In the genomic region with DNA sequence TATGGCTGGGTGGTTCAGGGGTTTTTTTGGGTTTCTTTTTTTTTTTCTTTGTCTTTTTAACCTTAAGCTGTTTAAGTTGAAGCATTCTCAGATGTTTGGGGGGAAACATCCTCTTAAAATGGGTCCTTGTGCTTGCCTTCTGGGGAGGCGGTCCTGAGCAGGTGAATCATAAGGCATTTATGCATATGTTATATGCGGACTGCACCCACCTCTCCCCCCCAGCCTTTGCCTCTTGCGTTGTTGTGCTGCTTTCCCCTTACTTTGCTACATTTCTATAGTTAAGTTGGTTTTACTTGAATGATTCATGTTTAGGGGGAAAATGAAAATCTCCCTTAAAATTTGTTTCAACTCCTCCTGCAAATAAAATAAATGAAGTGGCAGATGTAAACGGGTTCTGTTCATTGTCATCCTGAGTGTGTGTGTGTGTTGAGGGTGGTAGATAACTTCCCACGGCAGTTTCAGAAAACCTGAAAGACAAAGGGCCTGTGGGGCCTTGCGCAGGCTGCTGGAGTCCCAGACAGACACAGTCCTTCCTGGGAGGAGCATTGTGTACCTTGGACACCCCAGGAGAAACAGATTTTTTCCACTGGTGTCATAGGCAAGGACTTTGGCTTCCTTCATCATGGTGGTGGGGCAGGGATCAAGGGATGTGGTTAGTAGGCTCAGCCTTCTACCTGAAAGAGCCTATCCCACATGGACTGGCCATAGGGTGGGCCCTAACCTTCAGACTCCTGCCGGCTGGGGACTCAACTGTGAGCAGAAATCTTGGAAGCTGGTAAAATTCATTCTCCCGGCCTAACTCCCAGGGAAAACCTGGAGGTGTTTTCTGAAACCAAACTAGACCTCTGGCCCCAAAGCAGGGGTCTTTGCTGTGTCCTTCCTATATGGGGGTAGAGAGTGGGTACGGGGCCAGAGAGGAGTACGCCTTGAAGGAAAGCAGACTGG, we compare ENCODE assay signal across 9 cellular contexts. TPM values are rescaled to one million over a fixed set of nuclear protein-coding genes. Genes with fewer than 3 reads are reported as not detected.
DNase-seq lines count a peak whose midpoint lies in the region; ATAC-seq, FAIRE-seq and TF ChIP-seq lines count a peak whose summit lies in the region.
"Had no signal": no experiment of that assay in that cellular context is flagged by ENCODE, and none has a peak within 500 bp of the region (broad histone marks: within the 10 kb centered on the region; RNA-seq: fewer than 3 reads in every experiment).

No MANE protein-coding gene starts in this region.

- no peak for ATAC-seq in naive B cell (ENCODE audit: low read depth in 2 of 2)
- ATAC-seq in upper lobe of right lung, result no peak
- no peak for ATAC-seq in HG03095 (IDR thresholded peaks at IDR 0.05; ENCODE audit: unreplicated experiment)

- peaks cover 23% of the 10 kb centered on the region for H3K4me1 ChIP-seq in astrocyte (ENCODE audit: insufficient read depth, low read length)
- H3K4me1 ChIP-seq in upper lobe of right lung, result peaks cover 21% of the 10 kb centered on the region

- peak overlapping the region; percentile 1 for H3K4me2 ChIP-seq in astrocyte (ENCODE audit: low read length)

- H3K9me3 Mint-ChIP-seq in astrocyte (ENCODE audit: unreplicated experiment) (no peaks in the 10 kb centered on the region), naive B cell (no peaks in the 10 kb centered on the region)

- H3K27ac ChIP-seq in astrocyte (ENCODE audit: low read depth, low read length), result no peak overlapping the region
- H3K27ac ChIP-seq in upper lobe of right lung, result peak overlapping the region; percentile 80

- H3K9ac ChIP-seq in astrocyte (ENCODE audit: low read length), result no peak overlapping the region

- H3K27me3 ChIP-seq in astrocyte (ENCODE audit: insufficient read depth, low read length) (no peaks in the 10 kb centered on the region), upper lobe of right lung (no peaks in the 10 kb centered on the region)

- H3K36me3 ChIP-seq in astrocyte (ENCODE audit: insufficient read depth, low read length), result peaks cover 29% of the 10 kb centered on the region
- H3K36me3 ChIP-seq in upper lobe of right lung, result peaks cover 46% of the 10 kb centered on the region

- intact Hi-C loops in upper lobe of right lung (cut with DNase I), result no loop called here

- peak overlapping the region; percentile 21 for H3K4me3 Mint-ChIP-seq in astrocyte (ENCODE audit: unreplicated experiment)
- H3K4me3 Mint-ChIP-seq in naive B cell, result peak overlapping the region; percentile 42 to 98 (median 96)

- no peak overlapping the region for H3K4me3 ChIP-seq in astrocyte (ENCODE audit: insufficient read depth, low read depth, low read length)
- peak overlapping the region; percentile 70 for H3K4me3 ChIP-seq in upper lobe of right lung

- H2AFZ ChIP-seq in astrocyte (ENCODE audit: low read depth, low read length), result no peak overlapping the region

- H3K9me3 ChIP-seq in astrocyte (ENCODE audit: insufficient read depth, low read depth, low read length), result no peaks in the 10 kb centered on the region
- H3K9me3 ChIP-seq in upper lobe of right lung, result no peaks in the 10 kb centered on the region

- TF ChIP-seq CTCF in astrocyte (IDR thresholded peaks at IDR 0.05; ENCODE audit: insufficient read depth, low read depth, low read length) (no peak), upper lobe of right lung (IDR thresholded peaks at IDR 0.05) (no peak)

- peaks cover 6% of the 10 kb centered on the region for H3K79me2 ChIP-seq in astrocyte (ENCODE audit: insufficient read depth, low read length)

- H4K20me1 ChIP-seq in astrocyte (ENCODE audit: insufficient read depth, low read length), result peaks cover 49% of the 10 kb centered on the region

- peak; percentile 42 for DNase-seq in stimulated activated CD4-positive, alpha-beta T cell treated with anti-CD3 and anti-CD28 coated beads, Interleukin-12 subunit alpha, Interleukin-12 subunit beta, amount 100 ng/mL, for 4 hours
- no peak for DNase-seq in stimulated activated CD4-positive, alpha-beta T cell treated with anti-CD3 and anti-CD28 coated beads, Interleukin-2, amount 100 ng/mL, for 48 hours
- DNase-seq in astrocyte (ENCODE audit: low read depth), result no peak
- no peak for DNase-seq in naive B cell
- peak; percentile 51 for DNase-seq in upper lobe of right lung
- no peak for DNase-seq in midbrain (lab: John Stamatoyannopoulos, UW)
- DNase-seq in ecto neural progenitor cell (ENCODE audit: low spot score), result no peak

- no peak for FAIRE-seq in astrocyte (lab: Jason Lieb, UNC)
- FAIRE-seq: islet of Langerhans had no signal

- H3K36me3 Mint-ChIP-seq in astrocyte (ENCODE audit: low read depth, unreplicated experiment), result peaks cover 42% of the 10 kb centered on the region
- H3K36me3 Mint-ChIP-seq in naive B cell, result peaks cover 8 to 22% of the 10 kb centered on the region in 2 donors

- peaks cover 26% of the 10 kb centered on the region for H3K4me1 Mint-ChIP-seq in astrocyte (ENCODE audit: low read depth, unreplicated experiment)
- H3K4me1 Mint-ChIP-seq in naive B cell, result peaks cover 20 to 38% (median 31%) of the 10 kb centered on the region in 3 donors

- H3K27ac Mint-ChIP-seq in astrocyte (ENCODE audit: unreplicated experiment) (peak overlapping the region; percentile 51), naive B cell (peak overlapping the region; percentile 29 to 90 (median 68))

- H3K27me3 Mint-ChIP-seq in astrocyte (ENCODE audit: low read depth, unreplicated experiment), result no peaks in the 10 kb centered on the region
- no peaks in the 10 kb centered on the region for H3K27me3 Mint-ChIP-seq in naive B cell

RNA-seq across cellular contexts. Expression of gene SH3D21, which starts 0.9 kb away (rescaled TPM):
- total RNA-seq in astrocyte, result 13.6 and 16.3 TPM in 2 replicates
- polyA plus RNA-seq in naive B cell (ENCODE audit: low read depth in 6 of 6), result under 1 TPM in 4 of 6 donors, not detected in 2; 0.23 to 0.51 (median 0.36) TPM
- 10.2 TPM for total RNA-seq in upper lobe of right lung

RNA-seq across cellular contexts. Expression of gene EVA1B, which starts 18.2 kb away (rescaled TPM):
- total RNA-seq in astrocyte (57.3 and 63.0 TPM in 2 replicates), upper lobe of right lung (27.2 TPM)
- polyA plus RNA-seq in naive B cell (ENCODE audit: low read depth in 6 of 6), result 1 to 10 TPM in 1 of 6 donors, under 1 TPM in 3, not detected in 2; 0.52 to 1.3 (median 0.74) TPM

Comparison
In these comparisons a context has a peak if more than half of its experiments do, and no peak if none do; other contexts are left out.
1. DNase-seq: peak in stimulated activated CD4-positive, alpha-beta T cell treated with anti-CD3 and anti-CD28 coated beads, Interleukin-12 subunit alpha, Interleukin-12 subunit beta, amount 100 ng/mL, for 4 hours (single experiment) and upper lobe of right lung (single experiment); none in stimulated activated CD4-positive, alpha-beta T cell treated with anti-CD3 and anti-CD28 coated beads, Interleukin-2, amount 100 ng/mL, for 48 hours (0 of 2), astrocyte (single experiment), naive B cell (single experiment), midbrain (single experiment) and ecto neural progenitor cell (single experiment).